Comparison of ENCODE assay signal across 25 cellular contexts in the genomic region with DNA sequence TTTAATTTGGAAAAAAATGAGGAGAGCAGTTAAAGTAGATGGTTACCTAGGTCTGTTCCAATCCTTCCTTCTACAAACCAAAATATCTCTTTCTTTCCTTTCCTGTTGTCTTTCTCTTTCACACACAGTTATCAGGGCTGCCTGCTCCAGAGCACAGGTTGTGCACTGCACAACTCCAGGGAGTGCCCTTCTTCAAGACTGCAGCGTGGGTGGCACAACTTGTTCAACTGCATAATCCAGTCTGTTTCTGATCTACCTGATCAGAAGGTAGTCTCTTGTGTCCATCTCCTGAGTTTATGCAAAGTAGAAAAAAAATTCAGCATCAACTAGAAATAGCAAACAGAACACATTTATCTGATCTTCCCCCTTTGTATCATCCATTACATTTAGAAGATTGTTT.
"Had no signal": no experiment of that assay in that cellular context is flagged by ENCODE, and none has a peak within 500 bp of the region (broad histone marks: within the 10 kb centered on the region; RNA-seq: fewer than 3 reads in every experiment).

No MANE protein-coding gene starts in this region.

- H3K36me3 ChIP-seq: esophagus muscularis mucosa, gastroesophageal sphincter, heart left ventricle, lower lobe of right lung had no signal

- H2AFZ ChIP-seq: hepatocyte had no signal

- H3K9me3 ChIP-seq: lower lobe of right lung, mucosa of descending colon had no signal

- H3K27me3 ChIP-seq: dorsolateral prefrontal cortex, heart left ventricle had no signal

- H3K9me3 Mint-ChIP-seq: immature natural killer cell; naive thymus-derived CD8-positive, alpha-beta T cell had no signal

- H3K27ac ChIP-seq: coronary artery, dorsolateral prefrontal cortex, epithelial cell of prostate, esophagus muscularis mucosa, foreskin keratinocyte, gastroesophageal sphincter, hepatocyte, lower lobe of right lung had no signal

- H3K36me3 Mint-ChIP-seq: immature natural killer cell; mesothelial cell of epicardium; naive B cell; naive thymus-derived CD8-positive, alpha-beta T cell had no signal

- H3K4me1 ChIP-seq: gastroesophageal sphincter had no signal

- ATAC-seq: foreskin keratinocyte; gastroesophageal sphincter; heart left ventricle; left colon; left lobe of liver; left ventricle myocardium superior; lower lobe of right lung; mucosa of descending colon; naive thymus-derived CD8-positive, alpha-beta T cell had no signal

- H3K27ac Mint-ChIP-seq: immature natural killer cell; mesothelial cell of epicardium; naive B cell; naive thymus-derived CD8-positive, alpha-beta T cell had no signal

- H3K4me1 Mint-ChIP-seq: immature natural killer cell, naive B cell had no signal

- H3K4me3 ChIP-seq: coronary artery, dorsolateral prefrontal cortex, esophagus muscularis mucosa, gastroesophageal sphincter, heart left ventricle, hepatocyte, lower lobe of right lung, mucosa of descending colon had no signal

- H3K4me3 Mint-ChIP-seq: immature natural killer cell; mesothelial cell of epicardium; naive thymus-derived CD8-positive, alpha-beta T cell had no signal

- H3K79me2 ChIP-seq: hepatocyte had no signal

- DNase-seq: dermis blood vessel endothelial cell; dorsolateral prefrontal cortex; effector CD4-positive, alpha-beta T cell; effector memory CD4-positive, alpha-beta T cell; erythroblast; foreskin keratinocyte; heart left ventricle; hypothalamus; immature natural killer cell; kidney; kidney glomerular epithelial cell; left colon; left ventricle myocardium superior; lower lobe of right lung; mesenchymal stem cell; mucosa of descending colon; naive B cell; naive thymus-derived CD8-positive, alpha-beta T cell had no signal

- H3K4me2 ChIP-seq: hepatocyte had no signal
